Comparison of ENCODE assay signal across 12 cellular contexts in genomic region chr19:10691883-10692282, GRCh38.
"Had no signal": no experiment of that assay in that cellular context is flagged by ENCODE, and none has a peak within 500 bp of the region (broad histone marks: within the 10 kb centered on the region; RNA-seq: fewer than 3 reads in every experiment).

No MANE protein-coding gene starts in this region.

- H3K27ac ChIP-seq: epithelial cell of prostate had no signal

- H3K27ac Mint-ChIP-seq: activated CD8-positive, alpha-beta T cell treated with anti-CD3 and anti-CD28 coated beads for 36 hours; activated T-cell treated with anti-CD3 and anti-CD28 coated beads, Interleukin-2, amount 50 U/mL, for 72 hours had no signal

- H3K9me3 Mint-ChIP-seq: activated CD8-positive, alpha-beta T cell treated with anti-CD3 and anti-CD28 coated beads for 36 hours; activated T-cell treated with anti-CD3 and anti-CD28 coated beads, Interleukin-2, amount 50 U/mL, for 72 hours; stimulated activated memory B cell treated with anti-CD40 and anti-IgM and Interleukin-4, amounts not matched to agents 10 μg/mL and 1 μg/mL and 100 μg/mL, for 72 hours had no signal

- H3K4me3 Mint-ChIP-seq: activated CD8-positive, alpha-beta T cell treated with anti-CD3 and anti-CD28 coated beads for 36 hours; activated T-cell treated with anti-CD3 and anti-CD28 coated beads, Interleukin-2, amount 50 U/mL, for 72 hours; stimulated activated memory B cell treated with anti-CD40 and anti-IgM and Interleukin-4, amounts not matched to agents 10 μg/mL and 1 μg/mL and 100 μg/mL, for 72 hours had no signal

- DNase-seq: activated CD4-positive, alpha-beta T cell treated with anti-CD3 and anti-CD28 coated beads for 4 hours; activated CD8-positive, alpha-beta T cell treated with anti-CD3 and anti-CD28 coated beads for 36 hours; activated gamma-delta T cell treated with Interleukin-2 at 50 U/mL for 16 hours; activated T-cell treated with anti-CD3 and anti-CD28 coated beads, Interleukin-2, amount 50 U/mL, for 72 hours; aorta; cerebellar nuclear complex; effector memory CD4-positive, alpha-beta T cell; foreskin melanocyte; head of caudate nucleus; retina had no signal

- ATAC-seq: activated CD8-positive, alpha-beta T cell treated with anti-CD3 and anti-CD28 coated beads for 36 hours; activated T-cell treated with anti-CD3 and anti-CD28 coated beads, Interleukin-2, amount 50 U/mL, for 72 hours; stimulated activated memory B cell treated with anti-CD40 and anti-IgM and Interleukin-4, amounts not matched to agents 10 μg/mL and 1 μg/mL and 100 μg/mL, for 72 hours had no signal
